8 cellular contexts compared by ENCODE assay signal in the genomic region with DNA sequence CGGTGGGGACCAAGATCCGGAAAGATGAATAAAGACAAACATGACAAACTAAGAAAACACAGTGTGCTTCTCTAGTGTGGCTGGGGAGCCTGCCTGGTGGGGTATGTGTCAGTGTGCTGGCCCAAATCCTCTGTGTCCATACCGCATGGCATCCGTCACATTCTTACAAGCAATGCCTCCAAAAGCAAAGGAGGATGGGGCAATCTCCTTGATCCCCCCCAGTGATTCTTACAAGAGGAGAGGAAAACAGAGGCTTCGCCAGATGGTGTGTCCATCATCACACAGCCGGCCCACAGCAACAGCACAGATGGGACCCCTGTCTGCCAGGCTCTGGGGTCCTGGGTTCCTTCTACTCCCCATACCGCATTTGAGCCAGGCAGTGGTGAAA. TPM values are rescaled to one million over a fixed set of nuclear protein-coding genes. Genes with fewer than 3 reads are reported as not detected.
DNase-seq lines count a peak whose midpoint lies in the region; ATAC-seq and TF ChIP-seq lines count a peak whose summit lies in the region.

No MANE protein-coding gene starts in this region.

- peak overlapping the region; percentile 87 for H3K14ac ChIP-seq in IMR-90 (replicated peaks; ENCODE audit: low read depth, low read length)

- H3K23ac ChIP-seq in IMR-90 (ENCODE audit: low read depth, low read length) = peak overlapping the region; percentile 90

- H3K79me1 ChIP-seq in IMR-90 (ENCODE audit: low read depth in 1 of 2, low read length in 2 of 2) = peaks cover 7 to 38% of the 10 kb centered on the region in 2 experiments; a peak in 3 of 4 replicates

- intact Hi-C loops in A673 (cut with micrococcal nuclease; ENCODE audit: unreplicated experiment) (no loop called here), IMR-90 (cut with micrococcal nuclease) (loop anchor here (5.0 kb wide), 1 partner anchor 199 kb away; no protein-coding TSS in a partner anchor)

- H4K91ac ChIP-seq in IMR-90 (ENCODE audit: insufficient read depth, low read depth, low read length) = peak overlapping the region; percentile 56

- ATAC-seq in IMR-90 (ENCODE audit: low read depth) = no peak
- no peak for ATAC-seq in GM21423 (IDR thresholded peaks at IDR 0.05; ENCODE audit: unreplicated experiment)
- no peak for ATAC-seq in HG02678 (IDR thresholded peaks at IDR 0.05; ENCODE audit: unreplicated experiment)
- ATAC-seq in GM21526 (IDR thresholded peaks at IDR 0.05; ENCODE audit: low FRiP score, unreplicated experiment) = no peak

- H3K18ac ChIP-seq in IMR-90 (ENCODE audit: low read depth, low read length) = peak overlapping the region; percentile 57

- TF ChIP-seq POLR2A in IMR-90 (IDR thresholded peaks at IDR 0.05; ENCODE audit: low read depth, low read length) = no peak

- H3K9ac ChIP-seq in IMR-90 (ENCODE audit: low read depth, low read length) = peak overlapping the region; percentile 58

- H3K4me3 ChIP-seq in A673 (ENCODE audit: low read depth, low read length, poor library complexity, severe bottlenecking) (peak overlapping the region; percentile 46), IMR-90 (ENCODE audit: insufficient read depth, low read depth, low read length) (peak overlapping the region; percentile 26; the same call in 1 of the 2 replicates), muscle layer of duodenum (ENCODE audit: low read depth in 1 of 2, low read length in 2 of 2) (peak overlapping the region; percentile 63 to 75)

- POLR2A ChIA-PET in A673 (lab: Charles Lee; ENCODE audit: low non-redundant PET) = no interaction called here
- POLR2A ChIA-PET in IMR-90 (lab: Charles Lee; ENCODE audit: unreplicated experiment) = interaction anchor here (0.5 kb wide), 1 partner anchor 26 kb away, joined by 3 read pairs; a partner anchor contains a TSS

- H2AK5ac ChIP-seq in IMR-90 (ENCODE audit: low read depth, low read length) = peak overlapping the region; percentile 96; the same call in 1 of the 2 replicates

- CTCF ChIA-PET in A673 (lab: Charles Lee) (no interaction called here), IMR-90 (lab: Yijun Ruan, JAX) (interaction anchor here (0.6 kb wide), 1 partner anchor 335 kb away, joined by 6 read pairs; no protein-coding TSS in a partner anchor)

- H4K5ac ChIP-seq in IMR-90 (ENCODE audit: low read depth, low read length) = peak overlapping the region; percentile 88

- peak overlapping the region; percentile 73 to 98 for H4K8ac ChIP-seq in IMR-90 (ENCODE audit: low read depth in 2 of 2, low read length in 2 of 2)

- peak overlapping the region; percentile 57 for H2BK5ac ChIP-seq in IMR-90 (ENCODE audit: low read depth, low read length, poor library complexity, severe bottlenecking)

- H3K4me1 ChIP-seq in A673 (ENCODE audit: insufficient read depth, low read length, poor library complexity, severe bottlenecking) = peaks cover 29% of the 10 kb centered on the region
- H3K4me1 ChIP-seq in IMR-90 (ENCODE audit: control insufficient read depth, insufficient read depth, low read length) = peaks cover 32% of the 10 kb centered on the region
- H3K4me1 ChIP-seq in muscle layer of duodenum (ENCODE audit: control insufficient read depth in 1 of 2, insufficient read depth in 2 of 2, low read length in 2 of 2) = peaks cover 21 to 37% of the 10 kb centered on the region in 2 donors

- peak overlapping the region; percentile 86 for H3K4me2 ChIP-seq in IMR-90 (ENCODE audit: low read depth, low read length)

- H3K36me3 ChIP-seq in A673 (ENCODE audit: insufficient read depth, low read length, poor library complexity, severe bottlenecking) = no peaks in the 10 kb centered on the region
- peaks cover 2% of the 10 kb centered on the region; the same call in 1 of the 2 replicates for H3K36me3 ChIP-seq in IMR-90 (ENCODE audit: control insufficient read depth, insufficient read depth, low read length)
- peaks cover 0 to 4% of the 10 kb centered on the region in 2 donors for H3K36me3 ChIP-seq in muscle layer of duodenum (ENCODE audit: control insufficient read depth in 1 of 2, insufficient read depth in 2 of 2, low read length in 2 of 2)

- dilution Hi-C loops in IMR-90 (cut with HindIII; ENCODE audit: low sequenced_read_pairs, unreplicated experiment) = no loop called here

- peak overlapping the region; percentile 96 for H2AK9ac ChIP-seq in IMR-90 (replicated peaks; ENCODE audit: low read depth, low read length, poor library complexity)

- peak overlapping the region; percentile 96 for H3K4ac ChIP-seq in IMR-90 (ENCODE audit: low read depth, low read length)

- H3K27me3 ChIP-seq in A673 (replicated peaks; ENCODE audit: insufficient read depth, low read depth, low read length, poor library complexity) (no peaks in the 10 kb centered on the region), IMR-90 (ENCODE audit: control insufficient read depth, insufficient read depth, low read length) (no peaks in the 10 kb centered on the region), muscle layer of duodenum (ENCODE audit: low read depth, low read length) (no peaks in the 10 kb centered on the region)

- peaks cover 11% of the 10 kb centered on the region for H3K9me1 ChIP-seq in IMR-90 (ENCODE audit: insufficient read depth, low read length)

- H3K9me3 ChIP-seq in A673 (ENCODE audit: low read depth, low read length, poor library complexity, severe bottlenecking) (no peaks in the 10 kb centered on the region), IMR-90 (ENCODE audit: control insufficient read depth, insufficient read depth, low read length) (no peaks in the 10 kb centered on the region), muscle layer of duodenum (ENCODE audit: control insufficient read depth in 1 of 2, low read length in 2 of 2) (no peaks in the 10 kb centered on the region)

- H2BK120ac ChIP-seq in IMR-90 (ENCODE audit: low read depth, low read length) = peak overlapping the region; percentile 68

- peak overlapping the region; percentile 61 for H2BK20ac ChIP-seq in IMR-90 (ENCODE audit: low read depth, low read length)

- WGBS in IMR-90 (ENCODE audit: extremely low coverage in 2 of 2, insufficient read length in 1 of 2), 2 experiments = no CpG with 5 or more reads among the region's 7 CpGs

- DNase-seq in A673 (ENCODE audit: low spot score) = no peak
- peak; percentile 48 for DNase-seq in IMR-90
- DNase-seq in caudate nucleus (lab: John Stamatoyannopoulos, UW) = no peak
- DNase-seq in NCI-H1436 treated with DMSO at 0.1 percent for 48 hours (lab: John Stamatoyannopoulos, UW) = no peak

- BruUV-seq in A673 (replicated peaks; lab: Mats Ljungman, UMichigan) = no TSS peak
- no TSS peak for BruUV-seq in IMR-90 (replicated peaks; lab: Mats Ljungman, UMichigan)

- TF ChIP-seq CTCF in A673 (conservative IDR thresholded peaks at IDR 0.05; ENCODE audit: low read depth, low read length) = no peak
- no peak for TF ChIP-seq CTCF in IMR-90 (conservative IDR thresholded peaks at IDR 0.05; ENCODE audit: low read depth, low read length)

- no peak overlapping the region for H3K27ac ChIP-seq in A673 (ENCODE audit: low read depth, low read length, poor library complexity, severe bottlenecking)
- peak overlapping the region; percentile 58 for H3K27ac ChIP-seq in IMR-90 (ENCODE audit: insufficient read depth, low read length)
- H3K27ac ChIP-seq in caudate nucleus (ENCODE audit: low read depth, low read length) = peak overlapping the region; percentile 62
- peak overlapping the region; percentile 95 for H3K27ac ChIP-seq in muscle layer of duodenum (ENCODE audit: low read length)

- peak overlapping the region; percentile 31; the same call in 2 of the 3 replicates for H2BK15ac ChIP-seq in IMR-90 (ENCODE audit: low read depth, low read length)

- TF ChIP-seq RAD21 in IMR-90 (IDR thresholded peaks at IDR 0.05; ENCODE audit: low read length) = no peak

- H2AFZ ChIP-seq in IMR-90 (replicated peaks; ENCODE audit: low read length, poor library complexity) = peak overlapping the region; percentile 88

- in situ Hi-C loops in IMR-90 (cut with MboI; ENCODE audit: low sequenced_read_pairs) = no loop called here

- H4K20me1 ChIP-seq in IMR-90 (ENCODE audit: insufficient read depth, low read length) = no peaks in the 10 kb centered on the region

- H3K56ac ChIP-seq in IMR-90 (ENCODE audit: extremely low read depth, insufficient read depth, low read length) = 0 out of 2 replicates have a peak overlapping the region, but pooled peaks have one; percentile 34

TF ChIP-seq in IMR-90, 13 proteins besides CTCF, POLR2A, EP300 and RAD21 (continues in another document):
- TF ChIP-seq, protein P1, sequence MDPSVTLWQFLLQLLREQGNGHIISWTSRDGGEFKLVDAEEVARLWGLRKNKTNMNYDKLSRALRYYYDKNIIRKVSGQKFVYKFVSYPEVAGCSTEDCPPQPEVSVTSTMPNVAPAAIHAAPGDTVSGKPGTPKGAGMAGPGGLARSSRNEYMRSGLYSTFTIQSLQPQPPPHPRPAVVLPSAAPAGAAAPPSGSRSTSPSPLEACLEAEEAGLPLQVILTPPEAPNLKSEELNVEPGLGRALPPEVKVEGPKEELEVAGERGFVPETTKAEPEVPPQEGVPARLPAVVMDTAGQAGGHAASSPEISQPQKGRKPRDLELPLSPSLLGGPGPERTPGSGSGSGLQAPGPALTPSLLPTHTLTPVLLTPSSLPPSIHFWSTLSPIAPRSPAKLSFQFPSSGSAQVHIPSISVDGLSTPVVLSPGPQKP (IDR thresholded peaks at IDR 0.05; ENCODE audit: borderline replicate concordance, low read depth, low read length) = no peak

RNA-seq across cellular contexts. Expression of a gene that starts 0.6 kb away (rescaled TPM):
- 9.3 and 15.2 TPM in 2 replicates for total RNA-seq in A673 (2021)
- 18.9 and 20.8 TPM in 2 replicates for total RNA-seq in IMR-90 (2012; rRNA removed)
- 28.3 and 29.9 TPM in 2 replicates for polyA plus RNA-seq in IMR-90 (2012; rRNA removed)
- 30.0 and 33.9 TPM in 2 replicates for polyA plus RNA-seq in IMR-90 (2012; cell fraction: cytosol; rRNA removed)
- polyA plus RNA-seq in IMR-90 (2012; cell fraction: nucleus; rRNA removed; ENCODE audit: low replicate concordance) = 64.3 and 129 TPM in 2 replicates

RNA-seq across cellular contexts. Expression of a gene that starts 13.7 kb away (rescaled TPM):
- total RNA-seq in A673 (2021) (2.3 and 2.6 TPM in 2 replicates), IMR-90 (2012; rRNA removed) (0.90 and 1.1 TPM in 2 replicates)
- polyA plus RNA-seq in IMR-90 (2012; rRNA removed) = 7.2 and 8.6 TPM in 2 replicates
- 2.9 and 4.4 TPM in 2 replicates for polyA plus RNA-seq in IMR-90 (2012; cell fraction: cytosol; rRNA removed)
- 14.6 and 32.4 TPM in 2 replicates for polyA plus RNA-seq in IMR-90 (2012; cell fraction: nucleus; rRNA removed; ENCODE audit: low replicate concordance)

RNA-seq across cellular contexts. Expression of a gene that starts 17.3 kb away (rescaled TPM):
- 13.2 and 20.3 TPM in 2 replicates for total RNA-seq in A673 (2021)
- 8.6 and 9.4 TPM in 2 replicates for total RNA-seq in IMR-90 (2012; rRNA removed)
- 25.2 and 25.7 TPM in 2 replicates for polyA plus RNA-seq in IMR-90 (2012; rRNA removed)
- 23.1 and 33.9 TPM in 2 replicates for polyA plus RNA-seq in IMR-90 (2012; cell fraction: cytosol; rRNA removed)
- polyA plus RNA-seq in IMR-90 (2012; cell fraction: nucleus; rRNA removed; ENCODE audit: low replicate concordance) = 45.2 and 54.3 TPM in 2 replicates

RNA-seq across cellular contexts. Expression of a gene that starts 25.9 kb away (rescaled TPM):
- total RNA-seq in A673 (2021) (38.1 and 38.8 TPM in 2 replicates), IMR-90 (2012; rRNA removed) (39.3 and 40.5 TPM in 2 replicates)
- polyA plus RNA-seq in IMR-90 (2012; rRNA removed) = 30.3 and 32.7 TPM in 2 replicates
- 17.6 and 44.6 TPM in 2 replicates for polyA plus RNA-seq in IMR-90 (2012; cell fraction: cytosol; rRNA removed)
- 8.8 and 13.0 TPM in 2 replicates for polyA plus RNA-seq in IMR-90 (2012; cell fraction: nucleus; rRNA removed; ENCODE audit: low replicate concordance)

RNA-seq across cellular contexts. Expression of a gene that starts 35.9 kb away (rescaled TPM):
- total RNA-seq in A673 (2021) = 1.1 and 1.8 TPM in 2 replicates
- 0.72 and 1.4 TPM in 2 replicates for total RNA-seq in IMR-90 (2012; rRNA removed)
- 4.1 and 4.2 TPM in 2 replicates for polyA plus RNA-seq in IMR-90 (2012; rRNA removed)
- polyA plus RNA-seq in IMR-90 (2012; cell fraction: cytosol; rRNA removed) = 3.0 and 4.8 TPM in 2 replicates
- 2.6 and 4.9 TPM in 2 replicates for polyA plus RNA-seq in IMR-90 (2012; cell fraction: nucleus; rRNA removed; ENCODE audit: low replicate concordance)
